Comparison of ENCODE assay signal across 8 cellular contexts in genomic region chr19:17794731-17795494, GRCh38. TPM values are rescaled to one million over a fixed set of nuclear protein-coding genes. Genes with fewer than 3 reads are reported as not detected.
A peak's percentile ranks its signal among the peaks of the same experiment; 100 is the strongest.
DNase-seq lines count a peak whose midpoint lies in the region; ATAC-seq, FAIRE-seq and TF ChIP-seq lines count a peak whose summit lies in the region.

Gene B3GNT3, plus strand, starts transcription at chr19:17795138. Its CDS starts 12,670 bp downstream, at chr19:17807808.

- DNase-seq in Caki2 (ENCODE audit: low read depth) (peak; percentile 75), lower lobe of right lung (peak; percentile 79), GM12891 (ENCODE audit: insufficient read length, low spot score) (no peak), SIG-M5 (lab: John Stamatoyannopoulos, UW) (no peak), H54 (ENCODE audit: insufficient read length, low spot score) (no peak), progenitor cell of endocrine pancreas (ENCODE audit: low spot score, unreplicated experiment) (no peak)
- peak; percentile 43 for DNase-seq in activated naive CD8-positive, alpha-beta T cell treated with anti-CD3 and anti-CD28 coated beads, Interleukin-2, amount 10 ng/mL, durations not matched to agents 7 days and 5 days

- H3K36me3 Mint-ChIP-seq in IgD-negative memory B cell (no peaks in the 10 kb centered on the region), progenitor cell of endocrine pancreas (ENCODE audit: insufficient read depth) (no peaks in the 10 kb centered on the region)
- no peaks in the 10 kb centered on the region for H3K36me3 Mint-ChIP-seq in activated naive CD8-positive, alpha-beta T cell treated with anti-CD3 and anti-CD28 coated beads, Interleukin-2, amount 10 ng/mL, durations not matched to agents 7 days and 5 days

- FAIRE-seq in GM12891 (lab: Jason Lieb, UNC), result no peak
- no peak for FAIRE-seq in H54 (lab: Jason Lieb, UNC)

- H3K9me3 ChIP-seq in lower lobe of right lung, result no peaks in the 10 kb centered on the region

- H3K27ac ChIP-seq in lower lobe of right lung, result no peak within 1 kb of the TSS

- in situ Hi-C loops in Caki2 (cut with HindIII; ENCODE audit: low pct_unique_long_range_greater_than_20kb, low sequenced_read_pairs), result no loop called here

- TF ChIP-seq CTCF in lower lobe of right lung (IDR thresholded peaks at IDR 0.05) (no peak), progenitor cell of endocrine pancreas (IDR thresholded peaks at IDR 0.05; ENCODE audit: unreplicated experiment) (no peak)

- H3K27me3 Mint-ChIP-seq in IgD-negative memory B cell (peaks cover 20% of the 10 kb centered on the region), progenitor cell of endocrine pancreas (peaks cover 47% of the 10 kb centered on the region)
- peaks cover 22% of the 10 kb centered on the region for H3K27me3 Mint-ChIP-seq in activated naive CD8-positive, alpha-beta T cell treated with anti-CD3 and anti-CD28 coated beads, Interleukin-2, amount 10 ng/mL, durations not matched to agents 7 days and 5 days

- ATAC-seq in activated naive CD8-positive, alpha-beta T cell treated with anti-CD3 and anti-CD28 coated beads, Interleukin-2, amount 10 ng/mL, durations not matched to agents 7 days and 5 days (ENCODE audit: low read depth), result no peak
- peak in 1 of 2 donors; percentile 31 for ATAC-seq in lower lobe of right lung

- H3K4me1 ChIP-seq in lower lobe of right lung, result peaks cover 17% of the 10 kb centered on the region

- H3K4me3 Mint-ChIP-seq in IgD-negative memory B cell (peak within 1 kb of the TSS in 2 of 4 donors; percentile 54 to 83), progenitor cell of endocrine pancreas (ENCODE audit: low read depth) (no peak within 1 kb of the TSS)
- peak within 1 kb of the TSS; percentile 50 for H3K4me3 Mint-ChIP-seq in activated naive CD8-positive, alpha-beta T cell treated with anti-CD3 and anti-CD28 coated beads, Interleukin-2, amount 10 ng/mL, durations not matched to agents 7 days and 5 days

- H3K27ac Mint-ChIP-seq in IgD-negative memory B cell (peak within 1 kb of the TSS in 2 of 3 donors; percentile 31 to 62), progenitor cell of endocrine pancreas (no peak within 1 kb of the TSS)
- H3K27ac Mint-ChIP-seq in activated naive CD8-positive, alpha-beta T cell treated with anti-CD3 and anti-CD28 coated beads, Interleukin-2, amount 10 ng/mL, durations not matched to agents 7 days and 5 days, result no peak within 1 kb of the TSS

- peak within 1 kb of the TSS; percentile 32 for H3K4me3 ChIP-seq in lower lobe of right lung

- peaks cover 40% of the 10 kb centered on the region for H3K27me3 ChIP-seq in lower lobe of right lung (ENCODE audit: low read depth)

- intact Hi-C loops in lower lobe of right lung (cut with DNase I), result no loop called here

- H3K36me3 ChIP-seq in lower lobe of right lung, result no peaks in the 10 kb centered on the region

- POLR2A ChIA-PET in activated naive CD8-positive, alpha-beta T cell treated with anti-CD3 and anti-CD28 coated beads, Interleukin-2, amount 10 ng/mL, durations not matched to agents 7 days and 5 days (lab: Charles Lee), result interaction anchor here (0.5 to 2.1 kb wide), 5 partner anchors 9 to 64 kb away, joined by 3 to 6 read pairs (median 5); partner anchors contain the start of gene RPL18A

- H3K4me1 Mint-ChIP-seq in IgD-negative memory B cell (peaks cover 15 to 22% (median 17%) of the 10 kb centered on the region in 3 donors), progenitor cell of endocrine pancreas (ENCODE audit: low read depth) (no peaks in the 10 kb centered on the region)
- H3K4me1 Mint-ChIP-seq in activated naive CD8-positive, alpha-beta T cell treated with anti-CD3 and anti-CD28 coated beads, Interleukin-2, amount 10 ng/mL, durations not matched to agents 7 days and 5 days, result peaks cover 8% of the 10 kb centered on the region

- TF ChIP-seq POLR2A in GM12891 (IDR thresholded peaks at IDR 0.05; ENCODE audit: low read depth, low read length) (no peak), H54 (IDR thresholded peaks at IDR 0.05; ENCODE audit: low read depth, low read length) (no peak)

- H3K9me3 Mint-ChIP-seq in IgD-negative memory B cell (no peaks in the 10 kb centered on the region), progenitor cell of endocrine pancreas (ENCODE audit: low read depth) (no peaks in the 10 kb centered on the region)
- H3K9me3 Mint-ChIP-seq in activated naive CD8-positive, alpha-beta T cell treated with anti-CD3 and anti-CD28 coated beads, Interleukin-2, amount 10 ng/mL, durations not matched to agents 7 days and 5 days, result no peaks in the 10 kb centered on the region

TF ChIP-seq in GM12891, 5 proteins besides CTCF, POLR2A, EP300 and RAD21:
- TF ChIP-seq POLR2AphosphoS5 (IDR thresholded peaks at IDR 0.05; ENCODE audit: low read depth, low read length), result no peak
- TF ChIP-seq SPI1 (IDR thresholded peaks at IDR 0.05; ENCODE audit: low read depth, low read length), result no peak
- no peak for TF ChIP-seq TAF1 (IDR thresholded peaks at IDR 0.05; ENCODE audit: low read depth, low read length)

RNA-seq across cellular contexts. Expression of gene B3GNT3, which starts in this region (rescaled TPM):
- 9.8 and 15.8 TPM in 2 replicates for total RNA-seq in Caki2 (2014; rRNA removed; shearing (Covaris generic); ENCODE audit: low replicate concordance)
- not detected for polyA plus RNA-seq in IgD-negative memory B cell
- not detected for total RNA-seq in activated naive CD8-positive, alpha-beta T cell treated with anti-CD3 and anti-CD28 coated beads, Interleukin-2, amount 10 ng/mL, durations not matched to agents 7 days and 5 days
- total RNA-seq in lower lobe of right lung (1.6 TPM), progenitor cell of endocrine pancreas (0.13 TPM in 1 of 2 replicates, not detected in the other)
- polyA plus RNA-seq in GM12891 (2012; ENCODE audit: low read depth, missing spikeins), result not detected

Comparison
In these comparisons a context has a peak if more than half of its experiments do, and no peak if none do; other contexts are left out.
1. Peak in DNase-seq in activated naive CD8-positive, alpha-beta T cell treated with anti-CD3 and anti-CD28 coated beads, Interleukin-2, amount 10 ng/mL, durations not matched to agents 7 days and 5 days; RNA of the gene not detected or under 1 TPM.
2. DNase-seq: peak in Caki2 (single experiment) and lower lobe of right lung (single experiment); none in GM12891 (single experiment), SIG-M5 (single experiment), H54 (single experiment) and progenitor cell of endocrine pancreas (single experiment).
3. H3K27ac Mint-ChIP-seq: peak in IgD-negative memory B cell (2 of 3); none in activated naive CD8-positive, alpha-beta T cell treated with anti-CD3 and anti-CD28 coated beads, Interleukin-2, amount 10 ng/mL, durations not matched to agents 7 days and 5 days (single experiment) and progenitor cell of endocrine pancreas (single experiment).